Comparison of ENCODE assay signal across 27 cellular contexts in genomic region chr6:159421586-159421985, GRCh38.
"Had no signal": no experiment of that assay in that cellular context is flagged by ENCODE, and none has a peak within 500 bp of the region (broad histone marks: within the 10 kb centered on the region; RNA-seq: fewer than 3 reads in every experiment).

No MANE protein-coding gene starts in this region.

- DNase-seq: activated B cell treated with CpG ODN at 0.5 μM for 24 hours; activated CD4-positive, alpha-beta T cell treated with anti-CD3 and anti-CD28 coated beads for 1 hour; activated CD4-positive, alpha-beta T cell treated with anti-CD3 and anti-CD28 coated beads, Interleukin-2, amount 10 ng/mL, durations not matched to agents 24 days and 14 days; activated CD4-positive, alpha-beta T cell treated with anti-CD3 and anti-CD28 coated beads, Interleukin-2, amount 50 U/mL, for 48 hours; activated CD8-positive, alpha-beta memory T cell treated with anti-CD3 and anti-CD28 coated beads, Interleukin-2, amount 10 ng/mL, durations not matched to agents 7 days and 5 days; activated effector memory CD4-positive, alpha-beta T cell treated with anti-CD3 and anti-CD28 coated beads, Interleukin-2, amount 50 U/mL, for 16 hours; activated naive CD4-positive, alpha-beta T cell treated with Interleukin-2 at 50 U/mL for 16 hours; activated naive CD8-positive, alpha-beta T cell treated with anti-CD3 and anti-CD28 coated beads, Interleukin-2, amount 50 U/mL, for 24 hours; activated T-cell treated with anti-CD3 and anti-CD28 coated beads, Interleukin-2, amount 50 U/mL, for 24 hours; amniotic stem cell; Karpas-422; MM.1S; NCI-H1105; NCI-H1436; NCI-H1694 treated with DMSO at 0.1 percent for 48 hours; NCI-H2029 treated with DMSO at 0.1 percent for 48 hours; NCI-H524; Peyer's patch; SHP77; SW 1271 had no signal

- H3K4me3 ChIP-seq: cardiac muscle cell, Peyer's patch, SJSA1 had no signal

- ATAC-seq: activated CD8-positive, alpha-beta memory T cell treated with anti-CD3 and anti-CD28 coated beads, Interleukin-2, amount 10 ng/mL, durations not matched to agents 7 days and 5 days; activated naive CD4-positive, alpha-beta T cell treated with anti-CD3 and anti-CD28 coated beads, Interleukin-2, amount 50 U/mL, for 72 hours; activated naive CD8-positive, alpha-beta T cell treated with anti-CD3 and anti-CD28 coated beads, Interleukin-2, amount 50 U/mL, for 24 hours; SK-N-SH treated with all-trans-retinoic acid at 6 μM for 48 hours had no signal

- H3K4me1 Mint-ChIP-seq: activated B cell treated with CpG ODN at 0.5 μM for 24 hours; activated CD4-positive, alpha-beta T cell treated with anti-CD3 and anti-CD28 coated beads, Interleukin-2, amount 10 ng/mL, durations not matched to agents 24 days and 14 days; activated CD8-positive, alpha-beta memory T cell treated with anti-CD3 and anti-CD28 coated beads, Interleukin-2, amount 10 ng/mL, durations not matched to agents 7 days and 5 days; activated naive CD8-positive, alpha-beta T cell treated with anti-CD3 and anti-CD28 coated beads, Interleukin-2, amount 50 U/mL, for 24 hours had no signal

- H3K27me3 Mint-ChIP-seq: activated CD8-positive, alpha-beta memory T cell treated with anti-CD3 and anti-CD28 coated beads, Interleukin-2, amount 10 ng/mL, durations not matched to agents 7 days and 5 days had no signal

- H3K4me3 Mint-ChIP-seq: activated B cell treated with CpG ODN at 0.5 μM for 24 hours; activated CD4-positive, alpha-beta T cell treated with anti-CD3 and anti-CD28 coated beads, Interleukin-2, amount 10 ng/mL, durations not matched to agents 24 days and 14 days; activated CD8-positive, alpha-beta memory T cell treated with anti-CD3 and anti-CD28 coated beads, Interleukin-2, amount 10 ng/mL, durations not matched to agents 7 days and 5 days; activated naive CD8-positive, alpha-beta T cell treated with anti-CD3 and anti-CD28 coated beads, Interleukin-2, amount 50 U/mL, for 24 hours; activated T-cell treated with anti-CD3 and anti-CD28 coated beads, Interleukin-2, amount 50 U/mL, for 24 hours; T-helper 1 cell treated with Interleukin-12 subunit alpha and Interleukin-12 subunit beta and Interleukin-4 antibody, amounts not matched to agents 30 μg/mL and 1 μg/mL, for 36 hours had no signal

- H3K9me3 Mint-ChIP-seq: activated B cell treated with CpG ODN at 0.5 μM for 24 hours; activated CD4-positive, alpha-beta T cell treated with anti-CD3 and anti-CD28 coated beads, Interleukin-2, amount 10 ng/mL, durations not matched to agents 24 days and 14 days; activated naive CD8-positive, alpha-beta T cell treated with anti-CD3 and anti-CD28 coated beads, Interleukin-2, amount 50 U/mL, for 24 hours; activated T-cell treated with anti-CD3 and anti-CD28 coated beads, Interleukin-2, amount 50 U/mL, for 24 hours; T-helper 1 cell treated with Interleukin-12 subunit alpha and Interleukin-12 subunit beta and Interleukin-4 antibody, amounts not matched to agents 30 μg/mL and 1 μg/mL, for 36 hours had no signal

- H3K27me3 ChIP-seq: brain microvascular endothelial cell, cardiac muscle cell, Peyer's patch, SJSA1 had no signal

- H3K9me3 ChIP-seq: Peyer's patch, SJSA1 had no signal

- H3K27ac ChIP-seq: brain microvascular endothelial cell, cardiac muscle cell, Peyer's patch, RWPE1 had no signal

- H3K27ac Mint-ChIP-seq: activated B cell treated with CpG ODN at 0.5 μM for 24 hours; activated CD4-positive, alpha-beta T cell treated with anti-CD3 and anti-CD28 coated beads, Interleukin-2, amount 10 ng/mL, durations not matched to agents 24 days and 14 days; activated CD8-positive, alpha-beta memory T cell treated with anti-CD3 and anti-CD28 coated beads, Interleukin-2, amount 10 ng/mL, durations not matched to agents 7 days and 5 days; activated naive CD4-positive, alpha-beta T cell treated with anti-CD3 and anti-CD28 coated beads, Interleukin-2, amount 50 U/mL, for 72 hours; activated naive CD8-positive, alpha-beta T cell treated with anti-CD3 and anti-CD28 coated beads, Interleukin-2, amount 50 U/mL, for 24 hours; activated T-cell treated with anti-CD3 and anti-CD28 coated beads, Interleukin-2, amount 50 U/mL, for 24 hours; T-helper 1 cell treated with Interleukin-12 subunit alpha and Interleukin-12 subunit beta and Interleukin-4 antibody, amounts not matched to agents 30 μg/mL and 1 μg/mL, for 36 hours had no signal

- H3K36me3 Mint-ChIP-seq: activated CD8-positive, alpha-beta memory T cell treated with anti-CD3 and anti-CD28 coated beads, Interleukin-2, amount 10 ng/mL, durations not matched to agents 7 days and 5 days; activated naive CD4-positive, alpha-beta T cell treated with anti-CD3 and anti-CD28 coated beads, Interleukin-2, amount 50 U/mL, for 72 hours had no signal

- H3K36me3 ChIP-seq: brain microvascular endothelial cell, cardiac muscle cell, Peyer's patch, SJSA1 had no signal

- H3K4me1 ChIP-seq: Peyer's patch had no signal
